In genomic region chr1:86774305-86775304, GRCh38 we compare ENCODE assay signal across 9 cellular contexts.
DNase-seq lines count a peak whose midpoint lies in the region; ATAC-seq and TF ChIP-seq lines count a peak whose summit lies in the region.
"Had no signal": no experiment of that assay in that cellular context is flagged by ENCODE, and none has a peak within 500 bp of the region (broad histone marks: within the 10 kb centered on the region; RNA-seq: fewer than 3 reads in every experiment).

No MANE protein-coding gene starts in this region.

- H3K79me2 ChIP-seq in SK-N-SH (ENCODE audit: insufficient read depth) = no peaks in the 10 kb centered on the region
- no peaks in the 10 kb centered on the region for H3K79me2 ChIP-seq in mammary epithelial cell (ENCODE audit: insufficient read depth, low read length)

- TF ChIP-seq CTCF in SK-N-SH (IDR thresholded peaks at IDR 0.05) = no peak
- TF ChIP-seq CTCF in mammary epithelial cell (conservative IDR thresholded peaks at IDR 0.05 in 1 of 2, IDR thresholded peaks at IDR 0.05 in 1 of 2; ENCODE audit: extremely low read depth in 1 of 2, insufficient read depth in 1 of 2, low read depth in 1 of 2, low read length in 2 of 2) = no peak
- no peak for TF ChIP-seq CTCF in left lung (IDR thresholded peaks at IDR 0.05)

- H3K27me3 ChIP-seq in SK-N-SH (ENCODE audit: insufficient read depth) (no peaks in the 10 kb centered on the region), mammary epithelial cell (ENCODE audit: insufficient read depth, low read length) (no peaks in the 10 kb centered on the region), left lung (no peaks in the 10 kb centered on the region)

- in situ Hi-C loops in mammary epithelial cell (cut with MboI; ENCODE audit: low sequenced_read_pairs in 2 of 2) = loop anchor here in 1 of 2 donors (10.0 kb wide), 1 partner anchor 140 kb away; the partner anchor contains the start of genes HS2ST1 and SELENOF

- TSS peak; percentile 86 for BruUV-seq in mammary epithelial cell (replicated peaks; lab: Mats Ljungman, UMichigan)

- H3F3A ChIP-seq in SK-N-SH (replicated peaks; ENCODE audit: insufficient read depth) = peaks cover 27% of the 10 kb centered on the region

- ATAC-seq in HG02642 (IDR thresholded peaks at IDR 0.05; ENCODE audit: poor library complexity, unreplicated experiment) (peak; percentile 97), left lung (peak; percentile 88)

- CTCF ChIA-PET in SK-N-SH (lab: Yijun Ruan, JAX) = no interaction called here
- CTCF ChIA-PET in mammary epithelial cell (lab: Charles Lee; ENCODE audit: low non-redundant PET) = interaction anchor here (0.6 kb wide), 1 partner anchor 21 kb away, joined by 8 read pairs; no protein-coding TSS in a partner anchor

- peak; percentile 78 to 84; a peak in 3 of 4 replicates for TF ChIP-seq EP300 in SK-N-SH (IDR thresholded peaks at IDR 0.05; ENCODE audit: borderline replicate concordance in 1 of 2, low read depth in 1 of 2, low read length in 1 of 2)

- 21% methylated on average over 11 of the region's 11 CpGs for WGBS in SK-N-SH (ENCODE audit: low lambda C conversion rate)
- WGBS in mammary epithelial cell (ENCODE audit: low coverage, missing lambda C conversion rate) = 76% methylated on average over 9 of the region's 11 CpGs

- dilution Hi-C loops in mammary epithelial cell (cut with HindIII; ENCODE audit: low sequenced_read_pairs) = no loop called here

- H3K4me3 ChIP-seq in SK-N-SH (ENCODE audit: low read depth in 2 of 2, low read length in 1 of 2) (peak overlapping the region in 1 of 2 experiments; percentile 46; a peak in 2 of 4 replicates), mammary epithelial cell (replicated peaks in 1 of 3; ENCODE audit: insufficient read depth in 1 of 3, low read depth in 2 of 3, low read length in 3 of 3) (no peak overlapping the region), left lung (no peak overlapping the region)

- H3K27ac ChIP-seq in SK-N-SH (ENCODE audit: low read depth in 2 of 2, low read length in 1 of 2) = peak overlapping the region; percentile 72 to 81; a peak in 3 of 4 replicates
- H3K27ac ChIP-seq in mammary epithelial cell (ENCODE audit: insufficient read depth, low read depth, low read length) = peak overlapping the region; percentile 30
- H3K27ac ChIP-seq in left lung = peak overlapping the region; percentile 49 to 94
- H3K27ac ChIP-seq: 22Rv1 had no signal

- no peak for TF ChIP-seq RAD21 in SK-N-SH (IDR thresholded peaks at IDR 0.05; ENCODE audit: low read length)

- no peaks in the 10 kb centered on the region for H3K9me2 ChIP-seq in SK-N-SH

- H3K36me3 ChIP-seq in SK-N-SH (replicated peaks in 1 of 2; ENCODE audit: control insufficient read depth in 1 of 2, insufficient read depth in 2 of 2, low read length in 1 of 2) (no peaks in the 10 kb centered on the region), mammary epithelial cell (ENCODE audit: insufficient read depth, low read length) (no peaks in the 10 kb centered on the region), left lung (no peaks in the 10 kb centered on the region)

- H2AFZ ChIP-seq in SK-N-SH (ENCODE audit: low read depth) (peak overlapping the region; percentile 64), mammary epithelial cell (ENCODE audit: low read depth, low read length) (peak overlapping the region; percentile 31)

- H4K20me1 ChIP-seq in SK-N-SH (ENCODE audit: insufficient read depth) = no peaks in the 10 kb centered on the region
- no peaks in the 10 kb centered on the region for H4K20me1 ChIP-seq in mammary epithelial cell (ENCODE audit: insufficient read depth, low read length)

- H3K4me1 ChIP-seq in SK-N-SH (ENCODE audit: control insufficient read depth in 1 of 2, insufficient read depth in 2 of 2, low read depth in 1 of 2, low read length in 1 of 2) = peaks cover 2 to 42% of the 10 kb centered on the region in 2 experiments
- peaks cover 44% of the 10 kb centered on the region for H3K4me1 ChIP-seq in mammary epithelial cell (ENCODE audit: insufficient read depth, low read length)
- peaks cover 13 to 59% of the 10 kb centered on the region in 2 donors for H3K4me1 ChIP-seq in left lung

- POLR2A ChIA-PET in SK-N-SH (lab: Yijun Ruan, JAX) = no interaction called here

- H3K9ac ChIP-seq in SK-N-SH = no peak overlapping the region; the same call in 1 of the 2 replicates
- H3K9ac ChIP-seq in mammary epithelial cell (ENCODE audit: insufficient read depth, low read length) = no peak overlapping the region

- no peaks in the 10 kb centered on the region for H3K9me3 ChIP-seq in SK-N-SH
- H3K9me3 ChIP-seq in mammary epithelial cell (replicated peaks; ENCODE audit: insufficient read depth, low read length) = no peaks in the 10 kb centered on the region
- H3K9me3 ChIP-seq in left lung = no peaks in the 10 kb centered on the region

- intact Hi-C loops in mammary epithelial cell (cut with micrococcal nuclease) (no loop called here), left lung (cut with DNase I) (no loop called here)

- peak; percentile 53 to 81 for DNase-seq in NCI-H2081 (lab: John Stamatoyannopoulos, UW)
- DNase-seq in NCI-H2081 treated with DMSO at 0.1 percent for 48 hours (lab: John Stamatoyannopoulos, UW) = no peak
- DNase-seq in NCI-H1092 (lab: John Stamatoyannopoulos, UW) = peak; percentile 31
- DNase-seq in SK-N-SH = no peak
- peak; percentile 77 for DNase-seq in mammary epithelial cell
- DNase-seq in left lung = peak in 1 of 2 donors; percentile 82
- peak; percentile 22 to 65 for DNase-seq in stimulated activated CD4-positive, alpha-beta T cell treated with anti-CD3 and anti-CD28 coated beads, Interleukin-4, amount 100 ng/mL, for 4 hours

- H3K4me2 ChIP-seq in SK-N-SH = peak overlapping the region; percentile 68
- peak overlapping the region; percentile 73 for H3K4me2 ChIP-seq in mammary epithelial cell (ENCODE audit: insufficient read depth, low read depth, low read length)

TF ChIP-seq in SK-N-SH, 30 proteins besides CTCF, POLR2A, EP300 and RAD21 (continues in another document):
- TF ChIP-seq SIN3A (IDR thresholded peaks at IDR 0.05; ENCODE audit: borderline replicate concordance, low read depth, low read length) (peak; percentile 90; the same call in 1 of the 2 replicates), TAF1 (IDR thresholded peaks at IDR 0.05; ENCODE audit: borderline replicate concordance, low read depth, low read length) (no peak; the same call in 1 of the 2 replicates), FOSL2 (IDR thresholded peaks at IDR 0.05; ENCODE audit: borderline replicate concordance, low read depth) (peak; percentile 79), TEAD4 (IDR thresholded peaks at IDR 0.05; ENCODE audit: borderline replicate concordance, insufficient read depth) (peak; percentile 84), SMC3 (IDR thresholded peaks at IDR 0.05; ENCODE audit: low read depth, low read length) (no peak), ELF1 (IDR thresholded peaks at IDR 0.05) (no peak), MXI1 (IDR thresholded peaks at IDR 0.05; ENCODE audit: low read depth, low read length) (no peak; the same call in 1 of the 2 replicates), RFX5 (IDR thresholded peaks at IDR 0.05; ENCODE audit: low read length) (no peak), JUND (IDR thresholded peaks at IDR 0.05) (peak; percentile 78), RCOR1 (IDR thresholded peaks at IDR 0.05; ENCODE audit: low read length) (no peak), MEF2A (IDR thresholded peaks at IDR 0.05; ENCODE audit: borderline replicate concordance, low read depth) (peak; percentile 56; the same call in 1 of the 2 replicates)
- TF ChIP-seq, protein P1, sequence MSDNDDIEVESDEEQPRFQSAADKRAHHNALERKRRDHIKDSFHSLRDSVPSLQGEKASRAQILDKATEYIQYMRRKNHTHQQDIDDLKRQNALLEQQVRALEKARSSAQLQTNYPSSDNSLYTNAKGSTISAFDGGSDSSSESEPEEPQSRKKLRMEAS (IDR thresholded peaks at IDR 0.05; ENCODE audit: low read depth) = no peak; the same call in 1 of the 2 replicates
- TF ChIP-seq, protein P2, sequence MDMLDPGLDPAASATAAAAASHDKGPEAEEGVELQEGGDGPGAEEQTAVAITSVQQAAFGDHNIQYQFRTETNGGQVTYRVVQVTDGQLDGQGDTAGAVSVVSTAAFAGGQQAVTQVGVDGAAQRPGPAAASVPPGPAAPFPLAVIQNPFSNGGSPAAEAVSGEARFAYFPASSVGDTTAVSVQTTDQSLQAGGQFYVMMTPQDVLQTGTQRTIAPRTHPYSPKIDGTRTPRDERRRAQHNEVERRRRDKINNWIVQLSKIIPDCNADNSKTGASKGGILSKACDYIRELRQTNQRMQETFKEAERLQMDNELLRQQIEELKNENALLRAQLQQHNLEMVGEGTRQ (IDR thresholded peaks at IDR 0.05; ENCODE audit: borderline replicate concordance, low read depth, low read length) = no peak
- TF ChIP-seq, protein P3, sequence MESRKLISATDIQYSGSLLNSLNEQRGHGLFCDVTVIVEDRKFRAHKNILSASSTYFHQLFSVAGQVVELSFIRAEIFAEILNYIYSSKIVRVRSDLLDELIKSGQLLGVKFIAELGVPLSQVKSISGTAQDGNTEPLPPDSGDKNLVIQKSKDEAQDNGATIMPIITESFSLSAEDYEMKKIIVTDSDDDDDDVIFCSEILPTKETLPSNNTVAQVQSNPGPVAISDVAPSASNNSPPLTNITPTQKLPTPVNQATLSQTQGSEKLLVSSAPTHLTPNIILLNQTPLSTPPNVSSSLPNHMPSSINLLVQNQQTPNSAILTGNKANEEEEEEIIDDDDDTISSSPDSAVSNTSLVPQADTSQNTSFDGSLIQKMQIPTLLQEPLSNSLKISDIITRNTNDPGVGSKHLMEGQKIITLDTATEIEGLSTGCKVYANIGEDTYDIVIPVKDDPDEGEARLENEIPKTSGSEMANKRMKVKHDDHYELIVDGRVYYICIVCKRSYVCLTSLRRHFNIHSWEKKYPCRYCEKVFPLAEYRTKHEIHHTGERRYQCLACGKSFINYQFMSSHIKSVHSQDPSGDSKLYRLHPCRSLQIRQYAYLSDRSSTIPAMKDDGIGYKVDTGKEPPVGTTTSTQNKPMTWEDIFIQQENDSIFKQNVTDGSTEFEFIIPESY (IDR thresholded peaks at IDR 0.05; ENCODE audit: borderline replicate concordance, low read depth) = no peak
- TF ChIP-seq, protein P4, sequence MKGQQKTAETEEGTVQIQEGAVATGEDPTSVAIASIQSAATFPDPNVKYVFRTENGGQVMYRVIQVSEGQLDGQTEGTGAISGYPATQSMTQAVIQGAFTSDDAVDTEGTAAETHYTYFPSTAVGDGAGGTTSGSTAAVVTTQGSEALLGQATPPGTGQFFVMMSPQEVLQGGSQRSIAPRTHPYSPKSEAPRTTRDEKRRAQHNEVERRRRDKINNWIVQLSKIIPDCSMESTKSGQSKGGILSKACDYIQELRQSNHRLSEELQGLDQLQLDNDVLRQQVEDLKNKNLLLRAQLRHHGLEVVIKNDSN (IDR thresholded peaks at IDR 0.05; ENCODE audit: borderline replicate concordance, low read depth) = no peak

Comparison
In these comparisons a context has a peak if more than half of its experiments do, and no peak if none do; other contexts are left out.
1. DNase-seq: peak in NCI-H2081 (2 of 2), NCI-H1092 (single experiment), mammary epithelial cell (single experiment) and stimulated activated CD4-positive, alpha-beta T cell treated with anti-CD3 and anti-CD28 coated beads, Interleukin-4, amount 100 ng/mL, for 4 hours (2 of 2); none in NCI-H2081 treated with DMSO at 0.1 percent for 48 hours (single experiment) and SK-N-SH (single experiment).
2. Peak in every context shown above with its lines, with median percentiles within 50 percentile points of each other: H3K27ac ChIP-seq.